1 cellular context compared by ENCODE assay signal in the genomic region with DNA sequence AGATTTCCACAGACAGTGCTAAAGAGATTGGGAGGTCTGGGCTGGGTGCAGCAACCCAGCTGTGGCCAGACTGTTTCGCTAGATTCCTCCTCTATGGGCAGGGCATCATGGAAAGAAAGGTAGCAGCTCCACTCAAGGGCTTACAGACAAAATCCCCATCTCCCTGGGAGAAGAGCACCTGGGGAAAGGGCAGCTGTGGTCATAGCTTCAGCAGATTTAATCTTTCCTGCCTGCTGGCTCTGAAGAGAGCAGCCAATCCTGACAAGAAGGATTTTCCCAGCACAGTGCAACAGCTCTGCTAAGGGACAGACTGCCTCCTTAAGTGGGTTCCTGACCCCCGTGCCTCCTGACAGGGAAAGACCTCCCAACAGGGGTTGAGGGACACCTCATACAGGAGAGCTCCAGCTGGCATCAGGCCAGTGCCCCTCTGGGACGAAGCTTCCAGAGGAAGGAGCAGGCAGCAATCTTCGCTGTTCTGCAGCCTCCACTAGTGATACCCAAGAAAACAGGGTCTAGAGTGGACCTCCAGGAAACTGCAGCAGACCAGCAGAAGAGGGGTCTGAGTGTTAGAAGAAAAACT.
TF ChIP-seq lines count a peak whose summit lies in the region.

No MANE protein-coding gene starts in this region.

TF ChIP-seq in WTC11, 78 proteins besides CTCF, POLR2A, EP300 and RAD21 (continued from another document):
- TF ChIP-seq, protein P1, sequence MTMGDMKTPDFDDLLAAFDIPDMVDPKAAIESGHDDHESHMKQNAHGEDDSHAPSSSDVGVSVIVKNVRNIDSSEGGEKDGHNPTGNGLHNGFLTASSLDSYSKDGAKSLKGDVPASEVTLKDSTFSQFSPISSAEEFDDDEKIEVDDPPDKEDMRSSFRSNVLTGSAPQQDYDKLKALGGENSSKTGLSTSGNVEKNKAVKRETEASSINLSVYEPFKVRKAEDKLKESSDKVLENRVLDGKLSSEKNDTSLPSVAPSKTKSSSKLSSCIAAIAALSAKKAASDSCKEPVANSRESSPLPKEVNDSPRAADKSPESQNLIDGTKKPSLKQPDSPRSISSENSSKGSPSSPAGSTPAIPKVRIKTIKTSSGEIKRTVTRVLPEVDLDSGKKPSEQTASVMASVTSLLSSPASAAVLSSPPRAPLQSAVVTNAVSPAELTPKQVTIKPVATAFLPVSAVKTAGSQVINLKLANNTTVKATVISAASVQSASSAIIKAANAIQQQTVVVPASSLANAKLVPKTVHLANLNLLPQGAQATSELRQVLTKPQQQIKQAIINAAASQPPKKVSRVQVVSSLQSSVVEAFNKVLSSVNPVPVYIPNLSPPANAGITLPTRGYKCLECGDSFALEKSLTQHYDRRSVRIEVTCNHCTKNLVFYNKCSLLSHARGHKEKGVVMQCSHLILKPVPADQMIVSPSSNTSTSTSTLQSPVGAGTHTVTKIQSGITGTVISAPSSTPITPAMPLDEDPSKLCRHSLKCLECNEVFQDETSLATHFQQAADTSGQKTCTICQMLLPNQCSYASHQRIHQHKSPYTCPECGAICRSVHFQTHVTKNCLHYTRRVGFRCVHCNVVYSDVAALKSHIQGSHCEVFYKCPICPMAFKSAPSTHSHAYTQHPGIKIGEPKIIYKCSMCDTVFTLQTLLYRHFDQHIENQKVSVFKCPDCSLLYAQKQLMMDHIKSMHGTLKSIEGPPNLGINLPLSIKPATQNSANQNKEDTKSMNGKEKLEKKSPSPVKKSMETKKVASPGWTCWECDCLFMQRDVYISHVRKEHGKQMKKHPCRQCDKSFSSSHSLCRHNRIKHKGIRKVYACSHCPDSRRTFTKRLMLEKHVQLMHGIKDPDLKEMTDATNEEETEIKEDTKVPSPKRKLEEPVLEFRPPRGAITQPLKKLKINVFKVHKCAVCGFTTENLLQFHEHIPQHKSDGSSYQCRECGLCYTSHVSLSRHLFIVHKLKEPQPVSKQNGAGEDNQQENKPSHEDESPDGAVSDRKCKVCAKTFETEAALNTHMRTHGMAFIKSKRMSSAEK (CRISPR knock-in tag; IDR thresholded peaks at IDR 0.05; ENCODE audit: borderline replicate concordance), result no peak
- TF ChIP-seq, protein P2, sequence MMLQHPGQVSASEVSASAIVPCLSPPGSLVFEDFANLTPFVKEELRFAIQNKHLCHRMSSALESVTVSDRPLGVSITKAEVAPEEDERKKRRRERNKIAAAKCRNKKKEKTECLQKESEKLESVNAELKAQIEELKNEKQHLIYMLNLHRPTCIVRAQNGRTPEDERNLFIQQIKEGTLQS (CRISPR knock-in tag; conservative IDR thresholded peaks at IDR 0.05), result no peak
- TF ChIP-seq, protein P3, sequence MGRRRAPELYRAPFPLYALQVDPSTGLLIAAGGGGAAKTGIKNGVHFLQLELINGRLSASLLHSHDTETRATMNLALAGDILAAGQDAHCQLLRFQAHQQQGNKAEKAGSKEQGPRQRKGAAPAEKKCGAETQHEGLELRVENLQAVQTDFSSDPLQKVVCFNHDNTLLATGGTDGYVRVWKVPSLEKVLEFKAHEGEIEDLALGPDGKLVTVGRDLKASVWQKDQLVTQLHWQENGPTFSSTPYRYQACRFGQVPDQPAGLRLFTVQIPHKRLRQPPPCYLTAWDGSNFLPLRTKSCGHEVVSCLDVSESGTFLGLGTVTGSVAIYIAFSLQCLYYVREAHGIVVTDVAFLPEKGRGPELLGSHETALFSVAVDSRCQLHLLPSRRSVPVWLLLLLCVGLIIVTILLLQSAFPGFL (CRISPR knock-in tag; IDR thresholded peaks at IDR 0.05; ENCODE audit: borderline replicate concordance), result no peak
TF ChIP-seq in WTC11: peak in this region for 0.
